Comparison of ENCODE assay signal across 8 cellular contexts in the genomic region with DNA sequence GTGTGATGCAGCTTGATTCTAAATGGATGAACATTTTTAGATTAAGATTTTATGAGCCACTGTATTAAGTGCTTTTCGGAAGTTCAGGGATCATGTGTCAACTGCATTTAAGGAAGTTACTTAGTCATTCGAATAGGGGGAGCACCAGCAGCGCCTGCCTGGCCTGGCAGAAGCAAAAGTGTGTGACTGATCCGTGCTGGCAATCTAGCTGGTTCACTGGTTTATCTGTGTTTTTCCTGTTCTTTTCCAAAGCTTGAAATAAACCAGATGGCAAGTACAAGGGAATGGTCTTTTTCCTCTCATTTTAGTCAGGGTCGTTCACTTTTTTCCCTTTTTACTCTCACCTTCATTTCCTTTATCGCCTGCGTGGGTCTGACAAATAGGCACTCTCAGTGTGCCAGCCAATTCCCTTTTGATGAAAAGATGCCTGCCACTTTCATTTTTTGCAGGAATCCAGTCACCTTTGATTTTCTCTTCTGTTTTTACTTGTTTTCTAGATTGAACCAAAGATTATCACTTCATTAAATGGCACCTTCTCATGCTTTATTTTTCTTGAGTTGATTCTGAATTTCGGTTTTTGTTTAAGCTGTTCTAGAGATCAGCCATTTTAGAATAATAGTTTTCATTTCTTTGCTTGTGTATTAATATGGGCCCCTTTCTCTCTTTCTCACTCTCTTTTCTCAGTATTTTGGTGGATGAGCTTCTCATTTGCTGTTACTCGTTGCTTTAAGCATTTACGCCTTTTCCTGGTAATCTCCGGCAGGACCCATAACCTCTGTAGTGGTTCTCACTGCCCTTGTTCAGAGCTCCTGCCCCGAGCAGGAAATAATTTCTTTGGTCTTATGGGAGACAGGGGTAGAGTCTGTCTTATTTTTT. TPM values are rescaled to one million over a fixed set of nuclear protein-coding genes. Genes with fewer than 3 reads are reported as not detected.
A peak's percentile ranks its signal among the peaks of the same experiment; 100 is the strongest.
DNase-seq lines count a peak whose midpoint lies in the region; ATAC-seq, FAIRE-seq and TF ChIP-seq lines count a peak whose summit lies in the region.

No MANE protein-coding gene starts in this region.

- H3K9me3 Mint-ChIP-seq in naive thymus-derived CD4-positive, alpha-beta T cell, result no peaks in the 10 kb centered on the region

- no peak for TF ChIP-seq CTCF in transverse colon (IDR thresholded peaks at IDR 0.05)

- no peaks in the 10 kb centered on the region for H3K27me3 ChIP-seq in naive thymus-derived CD4-positive, alpha-beta T cell (ENCODE audit: control insufficient read depth in 2 of 2, insufficient read depth in 2 of 2, low read length in 2 of 2)
- H3K27me3 ChIP-seq in transverse colon, result no peaks in the 10 kb centered on the region

- no peak for DNase-seq in GM12892 (ENCODE audit: insufficient read length)
- peak; percentile 32 for DNase-seq in NCI-H2081 treated with DMSO at 0.1 percent for 48 hours (lab: John Stamatoyannopoulos, UW)
- DNase-seq in activated CD4-positive, alpha-beta T cell treated with anti-CD3 and anti-CD28 coated beads, Interleukin-2, amount 50 U/mL, for 4 hours, result peak; percentile 46 to 49
- peak; percentile 25 to 55 (median 44) for DNase-seq in naive thymus-derived CD4-positive, alpha-beta T cell
- peak; percentile 52 for DNase-seq in transverse colon

- intact Hi-C loops in naive thymus-derived CD4-positive, alpha-beta T cell (cut with micrococcal nuclease), result loop anchor here (1.0 to 5.0 kb wide), 2 partner anchors 34 to 38 kb away; no protein-coding TSS in a partner anchor
- intact Hi-C loops in transverse colon (cut with DNase I; ENCODE audit: low total_unique reads), result no loop called here

- no peaks in the 10 kb centered on the region for H3K9me3 ChIP-seq in naive thymus-derived CD4-positive, alpha-beta T cell (ENCODE audit: control insufficient read depth in 2 of 3, low read length in 3 of 3)
- H3K9me3 ChIP-seq in transverse colon, result no peaks in the 10 kb centered on the region

- ATAC-seq in esophagus mucosa (peak; percentile 27), HG02870 (IDR thresholded peaks at IDR 0.05; ENCODE audit: unreplicated experiment) (no peak), HG02759 (IDR thresholded peaks at IDR 0.05; ENCODE audit: unreplicated experiment) (no peak)
- ATAC-seq in naive thymus-derived CD4-positive, alpha-beta T cell, result no peak

- peaks cover 26 to 29% of the 10 kb centered on the region in 2 donors for H3K4me1 ChIP-seq in naive thymus-derived CD4-positive, alpha-beta T cell (ENCODE audit: control insufficient read depth in 2 of 2, insufficient read depth in 2 of 2, low read length in 2 of 2)
- H3K4me1 ChIP-seq in transverse colon, result peaks cover 17 to 77% (median 38%) of the 10 kb centered on the region in 4 donors

- in situ Hi-C loops in transverse colon (cut with MboI; ENCODE audit: low pct_ligation_motif_present in 1 of 4, low pct_unique_long_range_greater_than_20kb in 1 of 4, low sequenced_read_pairs in 3 of 4), result no loop called here

- peak overlapping the region in 8 of 9 donors; percentile 92 to 100 (median 98) for H3K27ac Mint-ChIP-seq in naive thymus-derived CD4-positive, alpha-beta T cell

- H3K4me3 ChIP-seq in naive thymus-derived CD4-positive, alpha-beta T cell (ENCODE audit: low read length), result peak overlapping the region; percentile 46
- H3K4me3 ChIP-seq in transverse colon, result peak overlapping the region in 2 of 4 donors; percentile 2 to 87

- peak overlapping the region; percentile 79 for H3K27ac ChIP-seq in naive thymus-derived CD4-positive, alpha-beta T cell (ENCODE audit: low read depth, low read length)
- peak overlapping the region; percentile 89 to 95 (median 92) for H3K27ac ChIP-seq in transverse colon

- peak overlapping the region in 1 of 10 donors; percentile 90 for H3K4me3 Mint-ChIP-seq in naive thymus-derived CD4-positive, alpha-beta T cell

- peaks cover 36 to 59% (median 52%) of the 10 kb centered on the region in 7 donors for H3K4me1 Mint-ChIP-seq in naive thymus-derived CD4-positive, alpha-beta T cell

- CTCF ChIA-PET in naive thymus-derived CD4-positive, alpha-beta T cell (lab: Charles Lee), result interaction anchor here (0.6 to 1.3 kb wide), 10 partner anchors 10 to 191 kb away, joined by 3 to 4 read pairs (median 3); no protein-coding TSS in a partner anchor

- FAIRE-seq in GM12892 (lab: Jason Lieb, UNC), result peak; percentile 46

- no peak for TF ChIP-seq EP300 in transverse colon (IDR thresholded peaks at IDR 0.05; ENCODE audit: low read depth)

- H3K27me3 Mint-ChIP-seq in naive thymus-derived CD4-positive, alpha-beta T cell, result no peaks in the 10 kb centered on the region

- peak; percentile 71 for TF ChIP-seq POLR2A in GM12892 (IDR thresholded peaks at IDR 0.05; ENCODE audit: low read depth, low read length)
- TF ChIP-seq POLR2A in transverse colon (IDR thresholded peaks at IDR 0.05), result peak; percentile 57

- peaks cover 0 to 4% (median 0%) of the 10 kb centered on the region in 3 experiments for H3K36me3 ChIP-seq in naive thymus-derived CD4-positive, alpha-beta T cell (ENCODE audit: control insufficient read depth in 2 of 3, insufficient read depth in 3 of 3, low read length in 3 of 3)
- no peaks in the 10 kb centered on the region for H3K36me3 ChIP-seq in transverse colon

- POLR2A ChIA-PET in naive thymus-derived CD4-positive, alpha-beta T cell (lab: Charles Lee), result interaction anchor here (0.5 to 2.5 kb wide), 7 partner anchors 9 to 244 kb away, joined by 3 to 11 read pairs (median 3); a partner anchor contains a TSS

- H3K36me3 Mint-ChIP-seq in naive thymus-derived CD4-positive, alpha-beta T cell, result peaks cover 7 to 25% (median 14%) of the 10 kb centered on the region in 5 donors

- WGBS in transverse colon (ENCODE audit: low coverage in 1 of 2), 2 donors, result 43 to 53% methylated on average over 12 of the region's 12 CpGs

RNA-seq across cellular contexts. Expression of a gene that starts 2.8 kb away (rescaled TPM):
- 10.9 TPM for polyA plus RNA-seq in GM12892 (2012; ENCODE audit: missing spikeins)
- total RNA-seq in esophagus mucosa, result 49.1 TPM
- 10 to 100 TPM; 43.6 to 85.0 (median 67.7) TPM for total RNA-seq in naive thymus-derived CD4-positive, alpha-beta T cell
- 10 to 100 TPM; 19.4 to 21.9 TPM for polyA plus RNA-seq in naive thymus-derived CD4-positive, alpha-beta T cell
- total RNA-seq in transverse colon, result 10 to 100 TPM; 37.8 to 81.5 (median 58.3) TPM
